In genomic region chr11:120575461-120575860, GRCh38 we compare ENCODE assay signal across 18 cellular contexts.
DNase-seq lines count a peak whose midpoint lies in the region; ATAC-seq, FAIRE-seq and TF ChIP-seq lines count a peak whose summit lies in the region.
"Had no signal": no experiment of that assay in that cellular context is flagged by ENCODE, and none has a peak within 500 bp of the region (broad histone marks: within the 10 kb centered on the region; RNA-seq: fewer than 3 reads in every experiment).

No MANE protein-coding gene starts in this region.

- intact Hi-C loops in HepG2 (cut with micrococcal nuclease; ENCODE audit: unreplicated experiment) (no loop called here), right lobe of liver (cut with DNase I) (no loop called here), kidney (cut with DNase I) (no loop called here)

- H4K20me1 ChIP-seq in HepG2 (ENCODE audit: insufficient read depth, low read length), result no peaks in the 10 kb centered on the region
- H4K20me1 ChIP-seq in MM.1S (ENCODE audit: insufficient read depth, low read length), result no peaks in the 10 kb centered on the region

- H3K9me3 ChIP-seq in HepG2 (ENCODE audit: low read length) (no peaks in the 10 kb centered on the region), right lobe of liver (no peaks in the 10 kb centered on the region), kidney (ENCODE audit: control insufficient read depth in 1 of 2, low read length in 2 of 2) (no peaks in the 10 kb centered on the region), MM.1S (replicated peaks; ENCODE audit: insufficient read depth, low read length) (no peaks in the 10 kb centered on the region)

- H3K9me2 ChIP-seq in MM.1S (replicated peaks; ENCODE audit: insufficient read depth, low read length), result no peaks in the 10 kb centered on the region

- no peak overlapping the region for H3K4me3 Mint-ChIP-seq in chondrocyte (ENCODE audit: unreplicated experiment)
- H3K4me3 Mint-ChIP-seq: CD4-positive, alpha-beta memory T cell had no signal

- TF ChIP-seq POLR2A in HepG2 (IDR thresholded peaks at IDR 0.05; ENCODE audit: insufficient read depth in 1 of 2, low read depth in 2 of 2, low read length in 2 of 2) (no peak), right lobe of liver (IDR thresholded peaks at IDR 0.05) (no peak)

- POLR2A ChIA-PET in HepG2 (lab: Yijun Ruan, JAX), result no interaction called here

- H3K4me2 ChIP-seq in HepG2 (ENCODE audit: low read depth, low read length) (no peak overlapping the region), MM.1S (ENCODE audit: low read depth, low read length) (no peak overlapping the region)

- H3K4me1 ChIP-seq in HepG2 (ENCODE audit: insufficient read depth, low read length) (no peaks in the 10 kb centered on the region), right lobe of liver (no peaks in the 10 kb centered on the region), kidney (ENCODE audit: control insufficient read depth in 1 of 2, insufficient read depth in 1 of 2, low read depth in 1 of 2, low read length in 2 of 2) (no peaks in the 10 kb centered on the region), MM.1S (ENCODE audit: low read length) (no peaks in the 10 kb centered on the region)

- no peaks in the 10 kb centered on the region for H3K36me3 Mint-ChIP-seq in chondrocyte (ENCODE audit: low read depth)
- H3K36me3 Mint-ChIP-seq: CD4-positive, alpha-beta memory T cell had no signal

- TF ChIP-seq CTCF in HepG2 (CRISPR knock-in tag; IDR thresholded peaks at IDR 0.05) (peak; percentile 4; the same call in 1 of the 2 replicates), right lobe of liver (IDR thresholded peaks at IDR 0.05) (no peak), chondrocyte (IDR thresholded peaks at IDR 0.05) (no peak), kidney (IDR thresholded peaks at IDR 0.05; ENCODE audit: borderline replicate concordance, extremely low read depth, insufficient read depth) (no peak), MM.1S (IDR thresholded peaks at IDR 0.05; ENCODE audit: low read length) (no peak)

- no peaks in the 10 kb centered on the region for H3K36me3 ChIP-seq in HepG2 (replicated peaks in 1 of 2; ENCODE audit: control insufficient read depth in 1 of 2, insufficient read depth in 2 of 2, low read length in 2 of 2)
- H3K36me3 ChIP-seq in right lobe of liver, result no peaks in the 10 kb centered on the region
- H3K36me3 ChIP-seq in kidney (ENCODE audit: control insufficient read depth in 1 of 2, insufficient read depth in 2 of 2, low read length in 2 of 2), result no peaks in the 10 kb centered on the region
- no peaks in the 10 kb centered on the region for H3K36me3 ChIP-seq in MM.1S (replicated peaks; ENCODE audit: insufficient read depth, low read length)

- no peak for ATAC-seq in HepG2
- no peak for ATAC-seq in right lobe of liver

- FAIRE-seq in HepG2 (lab: Jason Lieb, UNC) (no peak), kidney (lab: Jason Lieb, UNC) (no peak)
- FAIRE-seq: GM12891, GM18507 had no signal

- in situ Hi-C loops in HepG2 (cut with HindIII; ENCODE audit: extremely low pct_ligation_motif_present, low pct_unique_long_range_greater_than_20kb), result no loop called here

- H3K27me3 Mint-ChIP-seq in chondrocyte (ENCODE audit: low read depth), result peaks cover 38% of the 10 kb centered on the region

- H3K27ac ChIP-seq in HepG2 (ENCODE audit: extremely low read length, insufficient read depth, low read length) (no peak overlapping the region), right lobe of liver (no peak overlapping the region), kidney (ENCODE audit: low read depth in 2 of 2, low read length in 2 of 2) (no peak overlapping the region), MM.1S (ENCODE audit: low read length) (no peak overlapping the region)

- H2AFZ ChIP-seq in HepG2 (ENCODE audit: low read length), result no peak overlapping the region
- H2AFZ ChIP-seq in MM.1S (ENCODE audit: low read length), result no peak overlapping the region

- TF ChIP-seq EP300 in HepG2 (IDR thresholded peaks at IDR 0.05; ENCODE audit: low read depth in 2 of 2, low read length in 2 of 2) (no peak), HepG2 (CRISPR knock-in tag; IDR thresholded peaks at IDR 0.05; ENCODE audit: borderline replicate concordance) (no peak)

- H3K4me3 ChIP-seq in HepG2 (replicated peaks in 1 of 3; ENCODE audit: insufficient read depth in 1 of 3, low read depth in 2 of 3, low read length in 3 of 3) (no peak overlapping the region), right lobe of liver (no peak overlapping the region), kidney (ENCODE audit: low read length in 2 of 2) (no peak overlapping the region), MM.1S (ENCODE audit: low read length) (no peak overlapping the region)

- no peaks in the 10 kb centered on the region for H3F3A ChIP-seq in MM.1S (ENCODE audit: insufficient read depth, low read length)

- DNase-seq in HepG2 (ENCODE audit: low spot score) (no peak), right lobe of liver (no peak), chondrocyte (ENCODE audit: low spot score) (peak; percentile 68), kidney (peak; percentile 26), MM.1S (no peak), NCI-H1930 (lab: John Stamatoyannopoulos, UW) (no peak)
- DNase-seq in activated naive CD4-positive, alpha-beta T cell treated with Interleukin-2 at 50 U/mL for 16 hours, result no peak
- DNase-seq: C1 segment of cervical spinal cord; Calu3; CD4-positive, alpha-beta memory T cell; DMS53; DMS79 treated with DMSO at 0.1 percent for 48 hours; GF-D8; GOT3; H7; HCEC 1CT had no signal

- peaks cover 5% of the 10 kb centered on the region for H3K9me3 Mint-ChIP-seq in chondrocyte (ENCODE audit: low read depth)
- H3K9me3 Mint-ChIP-seq: CD4-positive, alpha-beta memory T cell had no signal

- TF ChIP-seq RAD21 in HepG2 (CRISPR knock-in tag; IDR thresholded peaks at IDR 0.05), result no peak

- no peak overlapping the region for H3K27ac Mint-ChIP-seq in chondrocyte (ENCODE audit: unreplicated experiment)
- H3K27ac Mint-ChIP-seq: CD4-positive, alpha-beta memory T cell had no signal

- no peak overlapping the region for H3K9ac ChIP-seq in HepG2 (ENCODE audit: insufficient read depth, low read depth, low read length)
- no peak overlapping the region for H3K9ac ChIP-seq in kidney (ENCODE audit: low read length in 2 of 2)
- no peak overlapping the region for H3K9ac ChIP-seq in MM.1S (ENCODE audit: low read length)

- H3K79me2 ChIP-seq in HepG2 (ENCODE audit: insufficient read depth, low read length) (no peaks in the 10 kb centered on the region), MM.1S (ENCODE audit: low read length) (no peaks in the 10 kb centered on the region)

- peaks cover 0 to 10% of the 10 kb centered on the region in 2 experiments; a peak in 2 of 5 replicates for H3K27me3 ChIP-seq in HepG2 (ENCODE audit: control insufficient read depth in 1 of 2, insufficient read depth in 2 of 2, low read length in 2 of 2)
- no peaks in the 10 kb centered on the region for H3K27me3 ChIP-seq in right lobe of liver
- H3K27me3 ChIP-seq in MM.1S (replicated peaks; ENCODE audit: insufficient read depth, low read length), result no peaks in the 10 kb centered on the region

- BruUV-seq in HepG2 (replicated peaks; lab: Mats Ljungman, UMichigan), result no TSS peak

- CTCF ChIA-PET in HepG2 (lab: Yijun Ruan, JAX; ENCODE audit: low intra/inter-chr PET ratio, low total read pairs), result no interaction called here

- 49% methylated on average over 8 of the region's 9 CpGs for WGBS in HepG2 (ENCODE audit: low lambda C conversion rate)
- 55% methylated on average over 3 of the region's 9 CpGs for WGBS in right lobe of liver (ENCODE audit: insufficient coverage, low coverage, low lambda C conversion rate, missing lambda C conversion rate)

- H3K4me1 Mint-ChIP-seq in chondrocyte (ENCODE audit: low read depth), result no peaks in the 10 kb centered on the region
- H3K4me1 Mint-ChIP-seq: CD4-positive, alpha-beta memory T cell had no signal

TF ChIP-seq in HepG2, 621 proteins besides CTCF, POLR2A, EP300 and RAD21 (continues in another document):
- TF ChIP-seq U2AF2 (IDR thresholded peaks at IDR 0.05; ENCODE audit: low read depth, low read length) (no peak), SNAPC2 (CRISPR knock-in tag; IDR thresholded peaks at IDR 0.05) (no peak), CHD4 (IDR thresholded peaks at IDR 0.05; ENCODE audit: borderline replicate concordance, low read length) (no peak), THAP11 (CRISPR knock-in tag; IDR thresholded peaks at IDR 0.05) (no peak), ZNF337 (CRISPR knock-in tag; IDR thresholded peaks at IDR 0.05; ENCODE audit: borderline replicate concordance, low read depth) (no peak), ATF1 (CRISPR knock-in tag; IDR thresholded peaks at IDR 0.05) (no peak), ZFP82 (CRISPR knock-in tag; IDR thresholded peaks at IDR 0.05; ENCODE audit: borderline replicate concordance) (no peak), ZNF691 (CRISPR knock-in tag; IDR thresholded peaks at IDR 0.05; ENCODE audit: borderline replicate concordance, low read depth) (no peak), ZSCAN22 (CRISPR knock-in tag; IDR thresholded peaks at IDR 0.05) (no peak), CEBPB (IDR thresholded peaks at IDR 0.05; ENCODE audit: borderline replicate concordance, low read depth, low read length) (no peak), KDM3A (CRISPR knock-in tag; IDR thresholded peaks at IDR 0.05; ENCODE audit: low read depth) (no peak), TGIF2 (CRISPR knock-in tag; IDR thresholded peaks at IDR 0.05) (no peak), KDM5B (CRISPR knock-in tag; IDR thresholded peaks at IDR 0.05; ENCODE audit: borderline replicate concordance) (no peak), ETV6 (CRISPR knock-in tag; conservative IDR thresholded peaks at IDR 0.05) (no peak), PPARG (CRISPR knock-in tag; conservative IDR thresholded peaks at IDR 0.05) (no peak), SPEN (CRISPR knock-in tag; IDR thresholded peaks at IDR 0.05; ENCODE audit: low read depth) (no peak)

Comparison
In these comparisons a context has a peak if more than half of its experiments do, and no peak if none do; other contexts are left out.
1. DNase-seq: peak in chondrocyte (single experiment) and kidney (single experiment); none in HepG2 (single experiment), right lobe of liver (0 of 3), MM.1S (single experiment), NCI-H1930 (0 of 2) and activated naive CD4-positive, alpha-beta T cell treated with Interleukin-2 at 50 U/mL for 16 hours (single experiment).